18 cellular contexts compared by ENCODE assay signal in the genomic region with DNA sequence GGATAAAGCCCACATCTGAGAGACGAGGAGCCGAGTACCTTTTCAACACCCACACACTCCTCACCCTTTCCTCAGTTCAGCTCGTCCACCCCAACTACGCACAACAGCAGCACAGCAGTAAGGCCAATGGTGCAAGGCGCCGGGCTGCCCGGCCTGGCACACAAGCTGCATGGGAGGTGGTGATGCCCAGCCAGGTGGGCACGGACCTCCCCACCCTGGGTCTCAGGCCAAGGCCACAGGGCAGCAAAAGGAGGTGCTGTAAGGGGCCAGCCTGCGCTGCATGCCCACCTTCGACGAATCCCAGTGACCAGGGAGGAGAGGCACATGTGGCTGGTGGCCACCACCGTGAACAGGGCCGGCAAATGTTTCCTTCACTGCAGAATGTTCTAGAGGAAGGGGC. TPM values are rescaled to one million over a fixed set of nuclear protein-coding genes. Genes with fewer than 3 reads are reported as not detected.
"Had no signal": no experiment of that assay in that cellular context is flagged by ENCODE, and none has a peak within 500 bp of the region (broad histone marks: within the 10 kb centered on the region; RNA-seq: fewer than 3 reads in every experiment).

No MANE protein-coding gene starts in this region.

- ATAC-seq: mucosa of descending colon; naive thymus-derived CD4-positive, alpha-beta T cell; stimulated activated memory B cell treated with anti-CD40 and anti-IgM and Interleukin-4, amounts not matched to agents 10 μg/mL and 1 μg/mL and 100 μg/mL, for 72 hours had no signal

- H3K36me3 Mint-ChIP-seq: activated naive CD8-positive, alpha-beta T cell treated with anti-CD3 and anti-CD28 coated beads for 36 hours; memory B cell; naive thymus-derived CD4-positive, alpha-beta T cell; stimulated activated memory B cell treated with anti-CD40 and anti-IgM and Interleukin-4, amounts not matched to agents 10 μg/mL and 1 μg/mL and 100 μg/mL, for 72 hours had no signal

- H3K27me3 Mint-ChIP-seq: activated naive CD8-positive, alpha-beta T cell treated with anti-CD3 and anti-CD28 coated beads for 36 hours; naive thymus-derived CD4-positive, alpha-beta T cell had no signal

- H3K27ac Mint-ChIP-seq: activated naive CD8-positive, alpha-beta T cell treated with anti-CD3 and anti-CD28 coated beads for 36 hours; memory B cell; stimulated activated memory B cell treated with anti-CD40 and anti-IgM and Interleukin-4, amounts not matched to agents 10 μg/mL and 1 μg/mL and 100 μg/mL, for 72 hours; T-helper 1 cell treated with Interleukin-12 subunit alpha and Interleukin-12 subunit beta and Interleukin-4 antibody, amounts not matched to agents 30 μg/mL and 1 μg/mL, for 36 hours had no signal

- DNase-seq: activated CD8-positive, alpha-beta memory T cell treated with anti-CD3 and anti-CD28 coated beads for 24 hours; activated naive CD8-positive, alpha-beta T cell treated with anti-CD3 and anti-CD28 coated beads for 36 hours; amniotic stem cell; dorsolateral prefrontal cortex; heart left ventricle; left ventricle myocardium superior; mucosa of descending colon; naive thymus-derived CD4-positive, alpha-beta T cell; SJCRH30; stimulated activated CD4-positive, alpha-beta T cell treated with anti-CD3 and anti-CD28 coated beads, Interleukin-4, amount 100 ng/mL, for 4 hours; transverse colon had no signal

- H3K27ac ChIP-seq: cardiac muscle cell, epithelial cell of prostate, parathyroid adenoma, SJCRH30 had no signal

- H3K36me3 ChIP-seq: cardiac muscle cell, gastroesophageal sphincter, heart left ventricle, SJCRH30, transverse colon had no signal

- H3K9me3 Mint-ChIP-seq: memory B cell; stimulated activated memory B cell treated with anti-CD40 and anti-IgM and Interleukin-4, amounts not matched to agents 10 μg/mL and 1 μg/mL and 100 μg/mL, for 72 hours had no signal

- H3K27me3 ChIP-seq: cardiac muscle cell, gastroesophageal sphincter, transverse colon had no signal

- H3K9me3 ChIP-seq: gastroesophageal sphincter, heart left ventricle, mucosa of descending colon, SJCRH30, transverse colon had no signal

- H3K4me1 Mint-ChIP-seq: memory B cell; stimulated activated memory B cell treated with anti-CD40 and anti-IgM and Interleukin-4, amounts not matched to agents 10 μg/mL and 1 μg/mL and 100 μg/mL, for 72 hours had no signal

- H3K4me3 Mint-ChIP-seq: activated naive CD8-positive, alpha-beta T cell treated with anti-CD3 and anti-CD28 coated beads for 36 hours; memory B cell; naive thymus-derived CD4-positive, alpha-beta T cell; stimulated activated memory B cell treated with anti-CD40 and anti-IgM and Interleukin-4, amounts not matched to agents 10 μg/mL and 1 μg/mL and 100 μg/mL, for 72 hours; T-helper 1 cell treated with Interleukin-12 subunit alpha and Interleukin-12 subunit beta and Interleukin-4 antibody, amounts not matched to agents 30 μg/mL and 1 μg/mL, for 36 hours had no signal

- H2AFZ ChIP-seq: parathyroid adenoma had no signal

- H3K4me1 ChIP-seq: parathyroid adenoma, SJCRH30 had no signal

- H3K9ac ChIP-seq: parathyroid adenoma had no signal

- H3K4me3 ChIP-seq: cardiac muscle cell, dorsolateral prefrontal cortex, gastroesophageal sphincter, heart left ventricle, mucosa of descending colon, SJCRH30, transverse colon had no signal

RNA-seq across cellular contexts. Expression of a gene that starts 36.5 kb away (rescaled TPM):
- total RNA-seq: activated naive CD8-positive, alpha-beta T cell treated with anti-CD3 and anti-CD28 coated beads for 36 hours; naive thymus-derived CD4-positive, alpha-beta T cell had no signal
- polyA plus RNA-seq: naive thymus-derived CD4-positive, alpha-beta T cell had no signal
